ENCODE assay signal across 1 cellular context in genomic region chr20:45880988-45881788, GRCh38.
A peak's percentile ranks its signal among the peaks of the same experiment; 100 is the strongest.
TF ChIP-seq lines count a peak whose summit lies in the region.

Gene ZSWIM1 (plus strand): TSS chr20:45881227. CDS start chr20:45882593, 1,366 bp downstream.

TF ChIP-seq in HepG2, 621 proteins besides CTCF, POLR2A, EP300 and RAD21 (continued from another document and continues in another):
- peak; percentile 35; the same call in 1 of the 2 replicates for TF ChIP-seq ZBTB33 (CRISPR knock-in tag; IDR thresholded peaks at IDR 0.05)
- TF ChIP-seq ZNF256 (CRISPR knock-in tag; conservative IDR thresholded peaks at IDR 0.05): 0 out of 2 replicates have a peak, but pooled peaks have one; percentile 66
- TF ChIP-seq NCOA5 (CRISPR knock-in tag; IDR thresholded peaks at IDR 0.05): no peak
- TF ChIP-seq MXD4 (CRISPR knock-in tag; IDR thresholded peaks at IDR 0.05): peak; percentile 61; the same call in 1 of the 2 replicates
- no peak for TF ChIP-seq ZNF138 (CRISPR knock-in tag; IDR thresholded peaks at IDR 0.05; ENCODE audit: low read depth)
- no peak for TF ChIP-seq ZNF512 (CRISPR knock-in tag; IDR thresholded peaks at IDR 0.05)
- TF ChIP-seq ZNF432 (CRISPR knock-in tag; IDR thresholded peaks at IDR 0.05; ENCODE audit: borderline replicate concordance): no peak
- no peak for TF ChIP-seq ETS1 (CRISPR knock-in tag; IDR thresholded peaks at IDR 0.05)
- 0 out of 2 replicates have a peak, but pooled peaks have one; percentile 41 for TF ChIP-seq HOXA5 (CRISPR knock-in tag; IDR thresholded peaks at IDR 0.05)
- TF ChIP-seq ZNF768 (CRISPR knock-in tag; IDR thresholded peaks at IDR 0.05): peak; percentile 87; the same call in 1 of the 2 replicates
- peak; percentile 58; the same call in 1 of the 2 replicates for TF ChIP-seq SPEN (CRISPR knock-in tag; IDR thresholded peaks at IDR 0.05; ENCODE audit: low read depth)
- no peak for TF ChIP-seq ZNF615 (CRISPR knock-in tag; IDR thresholded peaks at IDR 0.05; ENCODE audit: borderline replicate concordance)
- TF ChIP-seq SNAPC5 (CRISPR knock-in tag; IDR thresholded peaks at IDR 0.05; ENCODE audit: borderline replicate concordance): 0 out of 2 replicates have a peak, but pooled peaks have one; percentile 43
- no peak for TF ChIP-seq MBD4 (IDR thresholded peaks at IDR 0.05; ENCODE audit: borderline replicate concordance, low read length)
- TF ChIP-seq ZNF160 (CRISPR knock-in tag; IDR thresholded peaks at IDR 0.05): peak; percentile 71; the same call in 1 of the 2 replicates
- peak; percentile 100 for TF ChIP-seq RFX3 (CRISPR knock-in tag; IDR thresholded peaks at IDR 0.05)
- TF ChIP-seq STAT6 (CRISPR knock-in tag; IDR thresholded peaks at IDR 0.05; ENCODE audit: borderline replicate concordance): 0 out of 2 replicates have a peak, but pooled peaks have one; percentile 41
- peak; percentile 75; the same call in 1 of the 2 replicates for TF ChIP-seq ZMAT3 (CRISPR knock-in tag; conservative IDR thresholded peaks at IDR 0.05)
- peak; percentile 99 for TF ChIP-seq RFX1 (IDR thresholded peaks at IDR 0.05)
- peak; percentile 98 for TF ChIP-seq NR2C2 (CRISPR knock-in tag; IDR thresholded peaks at IDR 0.05; ENCODE audit: borderline replicate concordance)
- peak; percentile 82 for TF ChIP-seq RXRB (CRISPR knock-in tag; IDR thresholded peaks at IDR 0.05; ENCODE audit: borderline replicate concordance)
- peak; percentile 71; the same call in 1 of the 2 replicates for TF ChIP-seq MED1 (CRISPR knock-in tag; IDR thresholded peaks at IDR 0.05)
- 0 out of 2 replicates have a peak, but pooled peaks have one; percentile 55 for TF ChIP-seq KLF12 (CRISPR knock-in tag; IDR thresholded peaks at IDR 0.05; ENCODE audit: borderline replicate concordance)
- no peak; the same call in 1 of the 2 replicates for TF ChIP-seq TFE3 (CRISPR knock-in tag; IDR thresholded peaks at IDR 0.05)
- TF ChIP-seq ZMYM3 (CRISPR knock-in tag; IDR thresholded peaks at IDR 0.05): peak; percentile 66
- TF ChIP-seq IRF9 (CRISPR knock-in tag; IDR thresholded peaks at IDR 0.05; ENCODE audit: borderline replicate concordance): no peak
- TF ChIP-seq ZSCAN5A (CRISPR knock-in tag; IDR thresholded peaks at IDR 0.05; ENCODE audit: borderline replicate concordance): peak; percentile 70; the same call in 1 of the 2 replicates
- TF ChIP-seq ZBTB34 (CRISPR knock-in tag; IDR thresholded peaks at IDR 0.05): no peak; the same call in 1 of the 2 replicates
- TF ChIP-seq CSRNP1 (CRISPR knock-in tag; IDR thresholded peaks at IDR 0.05): peak; percentile 74; the same call in 1 of the 2 replicates
- TF ChIP-seq THRA (CRISPR knock-in tag; IDR thresholded peaks at IDR 0.05; ENCODE audit: borderline replicate concordance): peak; percentile 95; the same call in 1 of the 2 replicates
- peak; percentile 47; the same call in 1 of the 2 replicates for TF ChIP-seq ZBTB7B (CRISPR knock-in tag; IDR thresholded peaks at IDR 0.05)
- TF ChIP-seq PRDM10 (CRISPR knock-in tag; IDR thresholded peaks at IDR 0.05; ENCODE audit: low read depth): peak; percentile 56
- TF ChIP-seq SSRP1 (CRISPR knock-in tag; IDR thresholded peaks at IDR 0.05): peak; percentile 97
